Comparison of ENCODE assay signal across 9 cellular contexts in genomic region chr6:71012871-71013456, GRCh38. TPM values are rescaled to one million over a fixed set of nuclear protein-coding genes. Genes with fewer than 3 reads are reported as not detected.
A peak's percentile ranks its signal among the peaks of the same experiment; 100 is the strongest.
DNase-seq lines count a peak whose midpoint lies in the region; ATAC-seq and TF ChIP-seq lines count a peak whose summit lies in the region.
"Had no signal": no experiment of that assay in that cellular context is flagged by ENCODE, and none has a peak within 500 bp of the region (broad histone marks: within the 10 kb centered on the region; RNA-seq: fewer than 3 reads in every experiment).

No MANE protein-coding gene starts in this region.

- H3K27ac ChIP-seq in hepatocyte = no peak overlapping the region
- H3K27ac ChIP-seq: BLaER1 had no signal

- TF ChIP-seq CTCF in hepatocyte (IDR thresholded peaks at IDR 0.05; ENCODE audit: poor library complexity) = peak; percentile 91

- DNase-seq in NCI-H1436 (lab: John Stamatoyannopoulos, UW) (peak; percentile 52), NCI-H1436 treated with DMSO at 0.1 percent for 48 hours (lab: John Stamatoyannopoulos, UW) (no peak), NCI-H2227 treated with DMSO at 0.1 percent for 48 hours (lab: John Stamatoyannopoulos, UW) (peak; percentile 59), amniotic epithelial cell (ENCODE audit: low read depth) (peak; percentile 46), hepatocyte (ENCODE audit: low spot score) (peak; percentile 70)

- no peak overlapping the region for H3K4me3 Mint-ChIP-seq in stimulated activated memory B cell treated with anti-CD40 and anti-IgM and Interleukin-4, amounts not matched to agents 10 μg/mL and 1 μg/mL and 100 μg/mL, for 72 hours

- no peaks in the 10 kb centered on the region for H3K36me3 Mint-ChIP-seq in stimulated activated memory B cell treated with anti-CD40 and anti-IgM and Interleukin-4, amounts not matched to agents 10 μg/mL and 1 μg/mL and 100 μg/mL, for 72 hours

- H2AFZ ChIP-seq in hepatocyte = no peak overlapping the region

- no peak overlapping the region for H3K4me3 ChIP-seq in hepatocyte
- H3K4me3 ChIP-seq: BLaER1 had no signal

- H3K27me3 Mint-ChIP-seq in stimulated activated memory B cell treated with anti-CD40 and anti-IgM and Interleukin-4, amounts not matched to agents 10 μg/mL and 1 μg/mL and 100 μg/mL, for 72 hours = no peaks in the 10 kb centered on the region

- no peaks in the 10 kb centered on the region for H3K4me1 Mint-ChIP-seq in stimulated activated memory B cell treated with anti-CD40 and anti-IgM and Interleukin-4, amounts not matched to agents 10 μg/mL and 1 μg/mL and 100 μg/mL, for 72 hours

- H3K9me3 Mint-ChIP-seq in stimulated activated memory B cell treated with anti-CD40 and anti-IgM and Interleukin-4, amounts not matched to agents 10 μg/mL and 1 μg/mL and 100 μg/mL, for 72 hours = no peaks in the 10 kb centered on the region

- no peaks in the 10 kb centered on the region for H3K4me1 ChIP-seq in hepatocyte (ENCODE audit: insufficient read depth)
- H3K4me1 ChIP-seq: BLaER1 had no signal

- H3K4me2 ChIP-seq in hepatocyte = no peak overlapping the region
- H3K4me2 ChIP-seq: BLaER1 had no signal

- H4K20me1 ChIP-seq in hepatocyte (ENCODE audit: insufficient read depth, poor library complexity, severe bottlenecking) = no peaks in the 10 kb centered on the region
- H4K20me1 ChIP-seq: BLaER1 had no signal

- no peaks in the 10 kb centered on the region for H3K9me2 ChIP-seq in hepatocyte (replicated peaks; ENCODE audit: insufficient read depth)

- H3K27ac Mint-ChIP-seq in stimulated activated memory B cell treated with anti-CD40 and anti-IgM and Interleukin-4, amounts not matched to agents 10 μg/mL and 1 μg/mL and 100 μg/mL, for 72 hours = no peak overlapping the region

- H3K27me3 ChIP-seq in hepatocyte = no peaks in the 10 kb centered on the region
- H3K27me3 ChIP-seq: BLaER1 had no signal

- 37% methylated on average over 5 of the region's 5 CpGs for WGBS in hepatocyte (ENCODE audit: low lambda C conversion rate, missing lambda C conversion rate)

- ATAC-seq in GM19372 (IDR thresholded peaks at IDR 0.05; ENCODE audit: low read depth, unreplicated experiment) (peak; percentile 86), HG03175 (IDR thresholded peaks at IDR 0.05; ENCODE audit: unreplicated experiment) (peak; percentile 81)
- ATAC-seq in stimulated activated memory B cell treated with anti-CD40 and anti-IgM and Interleukin-4, amounts not matched to agents 10 μg/mL and 1 μg/mL and 100 μg/mL, for 72 hours = peak; percentile 71

- no peaks in the 10 kb centered on the region for H3K9me3 ChIP-seq in hepatocyte (ENCODE audit: low read depth)
- H3K9me3 ChIP-seq: BLaER1 had no signal

- no peaks in the 10 kb centered on the region for H3K36me3 ChIP-seq in hepatocyte (replicated peaks; ENCODE audit: insufficient read depth, low read depth)
- H3K36me3 ChIP-seq: BLaER1 had no signal

- no peaks in the 10 kb centered on the region for H3K79me2 ChIP-seq in hepatocyte

RNA-seq across cellular contexts. Expression of gene B3GAT2, which starts 56.1 kb away (rescaled TPM):
- 0.12 and 0.17 TPM in 2 replicates for total RNA-seq in hepatocyte
- 0.82 and 0.88 TPM in 2 replicates for polyA plus RNA-seq in hepatocyte
